In the genomic region with DNA sequence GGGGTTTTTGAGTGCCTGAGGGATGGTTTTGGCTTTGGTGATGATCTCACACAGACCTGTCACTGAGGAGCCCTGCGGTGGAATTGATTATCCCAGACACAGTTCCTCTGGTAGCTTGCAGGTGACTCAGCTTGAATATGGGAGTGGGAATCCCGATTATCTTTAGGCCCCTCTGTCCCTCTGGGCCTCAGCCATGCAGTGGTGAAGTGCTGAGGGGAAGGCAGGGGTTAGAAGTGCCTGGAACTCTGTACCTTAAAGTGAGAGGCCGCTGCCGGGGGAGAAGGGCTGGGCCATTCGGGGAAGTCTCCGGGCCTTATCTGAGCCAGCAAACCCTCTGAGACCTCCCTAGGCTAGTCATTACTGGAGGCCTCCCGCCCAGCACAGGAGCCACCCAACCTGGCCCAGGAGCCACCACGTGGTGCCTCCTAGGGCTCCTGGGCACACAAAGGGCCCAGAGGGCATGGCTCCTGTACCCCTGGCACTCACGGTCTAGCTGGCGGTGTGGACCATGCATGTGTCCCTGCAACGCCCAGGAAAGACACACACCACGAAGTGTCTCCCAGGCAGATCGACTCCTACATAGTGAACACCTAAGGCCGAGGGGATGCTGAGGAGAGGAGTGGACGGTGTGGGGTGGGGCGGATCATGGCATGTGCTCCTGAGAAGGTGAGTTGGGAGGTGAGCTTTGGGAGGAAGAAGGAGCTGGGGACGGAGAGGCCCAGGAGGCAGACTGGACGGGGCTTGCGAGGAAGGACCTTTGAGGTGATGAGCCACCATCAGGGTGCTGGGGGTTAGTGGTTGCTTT, we compare ENCODE assay signal across 8 cellular contexts. TPM values are rescaled to one million over a fixed set of nuclear protein-coding genes. Genes with fewer than 3 reads are reported as not detected.
DNase-seq lines count a peak whose midpoint lies in the region; ATAC-seq and TF ChIP-seq lines count a peak whose summit lies in the region.

No MANE protein-coding gene starts in this region.

- H2AFZ ChIP-seq in parathyroid adenoma = no peak overlapping the region

- H3K4me1 ChIP-seq in RWPE2 (ENCODE audit: insufficient read depth, poor library complexity, severe bottlenecking) (peaks cover 64% of the 10 kb centered on the region), parathyroid adenoma (peaks cover 54% of the 10 kb centered on the region)

- H3K4me2 ChIP-seq in parathyroid adenoma (ENCODE audit: low read length) = no peak overlapping the region

- TF ChIP-seq CTCF in RWPE2 (IDR thresholded peaks at IDR 0.05; ENCODE audit: poor library complexity, severe bottlenecking) = no peak
- no peak for TF ChIP-seq CTCF in parathyroid adenoma (IDR thresholded peaks at IDR 0.05)

- no peak for ATAC-seq in RWPE2 (ENCODE audit: low read depth)
- no peak for ATAC-seq in GM18907 (IDR thresholded peaks at IDR 0.05; ENCODE audit: unreplicated experiment)
- no peak for ATAC-seq in GM19035 (IDR thresholded peaks at IDR 0.05; ENCODE audit: unreplicated experiment)

- H3K27me3 ChIP-seq in RWPE2 (ENCODE audit: insufficient read depth, poor library complexity, severe bottlenecking) (no peaks in the 10 kb centered on the region), parathyroid adenoma (ENCODE audit: control insufficient read depth, insufficient read depth, low read length) (no peaks in the 10 kb centered on the region)

- no peaks in the 10 kb centered on the region for H3K9me3 ChIP-seq in RWPE2 (ENCODE audit: severe bottlenecking)
- no peaks in the 10 kb centered on the region for H3K9me3 ChIP-seq in parathyroid adenoma (ENCODE audit: control insufficient read depth, low read length)

- peak; percentile 32 for DNase-seq in COLO668 (lab: John Stamatoyannopoulos, UW; ENCODE audit: unreplicated experiment)
- DNase-seq in RWPE2 (ENCODE audit: low spot score) = no peak
- no peak for DNase-seq in epithelial cell of prostate (ENCODE audit: low read depth, low spot score)
- no peak for DNase-seq in ureter (ENCODE audit: low spot score)
- no peak for DNase-seq in NCI-H524 (lab: John Stamatoyannopoulos, UW)

- H3K4me3 ChIP-seq in RWPE2 (ENCODE audit: severe bottlenecking) (no peak overlapping the region), parathyroid adenoma (ENCODE audit: low read depth, low read length) (no peak overlapping the region)

- H3K36me3 ChIP-seq in RWPE2 (ENCODE audit: low read depth) (peaks cover 38% of the 10 kb centered on the region), parathyroid adenoma (ENCODE audit: control insufficient read depth, insufficient read depth, low read length) (no peaks in the 10 kb centered on the region)

- H3K79me2 ChIP-seq in parathyroid adenoma = peaks cover 69% of the 10 kb centered on the region

- H3K27ac ChIP-seq in RWPE2 (ENCODE audit: poor library complexity, severe bottlenecking) = peak overlapping the region; percentile 97
- peak overlapping the region; percentile 90 for H3K27ac ChIP-seq in epithelial cell of prostate
- peak overlapping the region; percentile 79 for H3K27ac ChIP-seq in parathyroid adenoma

- H3K9ac ChIP-seq in parathyroid adenoma = no peak overlapping the region

RNA-seq across cellular contexts. Expression of gene HK1, which starts 56.2 kb away (rescaled TPM):
- total RNA-seq in ureter = 139 TPM
